ENCODE assay signal across 1 cellular context in genomic region chr6:16471222-16471784, GRCh38.
TF ChIP-seq lines count a peak whose summit lies in the region.

No MANE protein-coding gene starts in this region.

TF ChIP-seq in HepG2, 621 proteins besides CTCF, POLR2A, EP300 and RAD21 (continued from another document):
- no peak for TF ChIP-seq ZNF564 (CRISPR knock-in tag; IDR thresholded peaks at IDR 0.05)
- TF ChIP-seq ZNF234 (CRISPR knock-in tag; conservative IDR thresholded peaks at IDR 0.05) = no peak
- TF ChIP-seq PAWR (CRISPR knock-in tag; IDR thresholded peaks at IDR 0.05; ENCODE audit: borderline replicate concordance) = no peak
- TF ChIP-seq ZNF329 (CRISPR knock-in tag; IDR thresholded peaks at IDR 0.05; ENCODE audit: low read depth) = no peak
- no peak for TF ChIP-seq YY1 (IDR thresholded peaks at IDR 0.05; ENCODE audit: insufficient read depth, insufficient replicate concordance, low read depth, low read length)
- no peak for TF ChIP-seq ZNF546 (CRISPR knock-in tag; conservative IDR thresholded peaks at IDR 0.05)
- TF ChIP-seq ZNF121 (CRISPR knock-in tag; IDR thresholded peaks at IDR 0.05) = no peak
